Comparison of ENCODE assay signal across 11 cellular contexts in the genomic region with DNA sequence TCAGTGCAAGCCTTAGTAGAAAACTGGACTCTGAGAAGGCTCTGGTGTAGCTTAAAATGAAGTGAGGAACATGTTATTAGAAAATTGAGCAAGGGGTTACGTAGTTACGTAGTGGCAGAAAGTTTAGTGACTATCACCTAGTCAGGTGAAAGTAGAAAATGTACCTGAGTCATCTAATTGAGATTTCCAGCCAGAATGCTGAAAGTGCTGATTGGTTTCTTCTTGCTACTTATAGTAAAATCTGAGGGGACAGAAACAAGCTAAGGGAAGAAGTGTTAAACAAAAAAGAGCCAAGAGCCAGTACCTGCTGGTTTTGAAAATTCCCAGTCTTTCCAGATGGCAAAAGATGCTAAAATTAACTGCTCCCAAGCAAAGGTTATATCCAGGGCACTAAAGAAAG. TPM values are rescaled to one million over a fixed set of nuclear protein-coding genes. Genes with fewer than 3 reads are reported as not detected.
"Had no signal": no experiment of that assay in that cellular context is flagged by ENCODE, and none has a peak within 500 bp of the region (broad histone marks: within the 10 kb centered on the region; RNA-seq: fewer than 3 reads in every experiment).

No MANE protein-coding gene starts in this region.

- H3K4me3 ChIP-seq: GM23248, GM23338, HAP-1 had no signal

- H2AFZ ChIP-seq: GM23248, GM23338 had no signal

- H3K36me3 ChIP-seq: HAP-1 had no signal

- H3K27ac ChIP-seq: GM23248 had no signal

- DNase-seq: GM23248, GOT3, H7, H9, HCEC 1CT, HFFc6 had no signal

- H3K4me2 ChIP-seq: GM23338 had no signal

- H3K9ac ChIP-seq: GM23248 had no signal

- ATAC-seq: GM23338, HCT116 had no signal

- FAIRE-seq: H1, H54 had no signal

- H3K9me3 ChIP-seq: HAP-1 had no signal

RNA-seq across cellular contexts. Expression of a gene that starts 41.0 kb away (rescaled TPM):
- total RNA-seq: GM23248, GM23338 had no signal
- polyA plus RNA-seq: GM23248, GM23338 had no signal
